In genomic region chr3:14274537-14274936, GRCh38 we compare ENCODE assay signal across 31 cellular contexts.
A peak's percentile ranks its signal among the peaks of the same experiment; 100 is the strongest.
DNase-seq lines count a peak whose midpoint lies in the region; ATAC-seq and TF ChIP-seq lines count a peak whose summit lies in the region.
"Had no signal": no experiment of that assay in that cellular context is flagged by ENCODE, and none has a peak within 500 bp of the region (broad histone marks: within the 10 kb centered on the region; RNA-seq: fewer than 3 reads in every experiment).

No MANE protein-coding gene starts in this region.

- H3K9me3 Mint-ChIP-seq in endodermal cell: peaks cover under 1% of the 10 kb centered on the region
- H3K9me3 Mint-ChIP-seq: activated naive CD8-positive, alpha-beta T cell treated with anti-CD3 and anti-CD28 coated beads for 36 hours; activated T-cell treated with anti-CD3 and anti-CD28 coated beads, Interleukin-2, amount 50 U/mL, for 24 hours; CD4-positive, alpha-beta T cell; immature natural killer cell; neural crest cell; stimulated activated naive CD8-positive, alpha-beta T cell treated with anti-CD3 and anti-CD28 coated beads, Interleukin-15, Interleukin-2, amounts not matched to agents 100 ng/mL and 50 ng/mL, for 24 hours had no signal

- H3K4me1 ChIP-seq in endodermal cell (ENCODE audit: control insufficient read depth, insufficient read depth, low read length) (peaks cover 7% of the 10 kb centered on the region), osteoblast (ENCODE audit: insufficient read depth, low read length) (peaks cover 4% of the 10 kb centered on the region), tibial artery (no peaks in the 10 kb centered on the region)
- H3K4me1 ChIP-seq: breast epithelium, vagina had no signal

- WGBS in endodermal cell (ENCODE audit: insufficient coverage in 1 of 2, insufficient read length in 1 of 2), 2 experiments: 88 to 92% methylated on average over 4 to 6 of the region's 6 CpGs

- peaks cover 31% of the 10 kb centered on the region for H3K4me1 Mint-ChIP-seq in endodermal cell
- H3K4me1 Mint-ChIP-seq: activated naive CD8-positive, alpha-beta T cell treated with anti-CD3 and anti-CD28 coated beads for 36 hours; immature natural killer cell had no signal

- H3K9me3 ChIP-seq in endodermal cell (ENCODE audit: control insufficient read depth, low read length) (no peaks in the 10 kb centered on the region), osteoblast (ENCODE audit: low read depth, low read length) (no peaks in the 10 kb centered on the region), tibial artery (no peaks in the 10 kb centered on the region)
- H3K9me3 ChIP-seq: A549, breast epithelium, thoracic aorta, vagina had no signal

- H3K27me3 Mint-ChIP-seq in endodermal cell (ENCODE audit: insufficient read depth): peaks cover 6% of the 10 kb centered on the region
- H3K27me3 Mint-ChIP-seq: activated T-cell treated with anti-CD3 and anti-CD28 coated beads, Interleukin-2, amount 50 U/mL, for 24 hours; CD4-positive, alpha-beta T cell; stimulated activated naive CD8-positive, alpha-beta T cell treated with anti-CD3 and anti-CD28 coated beads, Interleukin-15, Interleukin-2, amounts not matched to agents 100 ng/mL and 50 ng/mL, for 24 hours had no signal

- H3K27me3 ChIP-seq in endodermal cell (ENCODE audit: control insufficient read depth, insufficient read depth, low read length, poor library complexity, severe bottlenecking): no peaks in the 10 kb centered on the region
- H3K27me3 ChIP-seq in osteoblast (ENCODE audit: insufficient read depth, low read length): peaks cover 15% of the 10 kb centered on the region
- H3K27me3 ChIP-seq in tibial artery: peaks cover 0 to 34% of the 10 kb centered on the region in 2 donors
- H3K27me3 ChIP-seq: vagina had no signal

- H2AFZ ChIP-seq in osteoblast (ENCODE audit: low read length): no peak overlapping the region

- no peak for ATAC-seq in GM21367 (IDR thresholded peaks at IDR 0.05; ENCODE audit: unreplicated experiment)
- ATAC-seq: left lobe of liver, right cardiac atrium had no signal

- no peak overlapping the region for H3K4me2 ChIP-seq in osteoblast (ENCODE audit: insufficient read depth, low read length)
- H3K4me2 ChIP-seq: A549 had no signal

- H3K36me3 ChIP-seq in endodermal cell (ENCODE audit: control insufficient read depth, insufficient read depth, low read length) (no peaks in the 10 kb centered on the region), osteoblast (ENCODE audit: insufficient read depth, low read length) (no peaks in the 10 kb centered on the region), tibial artery (no peaks in the 10 kb centered on the region)
- H3K36me3 ChIP-seq: breast epithelium, thoracic aorta, vagina had no signal

- no peak for TF ChIP-seq CTCF in endodermal cell (conservative IDR thresholded peaks at IDR 0.05)
- TF ChIP-seq CTCF in osteoblast (IDR thresholded peaks at IDR 0.05; ENCODE audit: extremely low read depth, low read depth, low read length): no peak
- no peak for TF ChIP-seq CTCF in tibial artery (IDR thresholded peaks at IDR 0.05)

- H3K27ac Mint-ChIP-seq in endodermal cell: peak overlapping the region; percentile 50
- H3K27ac Mint-ChIP-seq: activated naive CD8-positive, alpha-beta T cell treated with anti-CD3 and anti-CD28 coated beads for 36 hours; activated T-cell treated with anti-CD3 and anti-CD28 coated beads, Interleukin-2, amount 50 U/mL, for 24 hours; CD4-positive, alpha-beta T cell; immature natural killer cell; stimulated activated naive CD8-positive, alpha-beta T cell treated with anti-CD3 and anti-CD28 coated beads, Interleukin-15, Interleukin-2, amounts not matched to agents 100 ng/mL and 50 ng/mL, for 24 hours had no signal

- H3K4me3 ChIP-seq in endodermal cell (ENCODE audit: low read length): no peak overlapping the region
- H3K4me3 ChIP-seq in osteoblast (ENCODE audit: insufficient read depth, low read length): no peak overlapping the region
- no peak overlapping the region for H3K4me3 ChIP-seq in tibial artery
- H3K4me3 ChIP-seq: A549, breast epithelium, SK-N-MC, thoracic aorta, vagina had no signal

- H3K79me2 ChIP-seq in osteoblast (ENCODE audit: insufficient read depth, low read length): no peaks in the 10 kb centered on the region

- H3K36me3 Mint-ChIP-seq in endodermal cell (ENCODE audit: low read depth): no peaks in the 10 kb centered on the region
- H3K36me3 Mint-ChIP-seq: activated naive CD8-positive, alpha-beta T cell treated with anti-CD3 and anti-CD28 coated beads for 36 hours; immature natural killer cell had no signal

- no peak overlapping the region for H3K9ac ChIP-seq in endodermal cell (ENCODE audit: extremely low read depth, low read length, poor library complexity, severe bottlenecking)

- H3K27ac ChIP-seq in endodermal cell (ENCODE audit: low read depth, low read length) (no peak overlapping the region), osteoblast (ENCODE audit: low read depth, low read length) (no peak overlapping the region), tibial artery (no peak overlapping the region)
- H3K27ac ChIP-seq: A549, breast epithelium, epithelial cell of prostate, SK-N-MC, thoracic aorta, vagina had no signal

- intact Hi-C loops in tibial artery (cut with DNase I; ENCODE audit: low total_unique reads): no loop called here

- no peak overlapping the region for H3K4me3 Mint-ChIP-seq in endodermal cell
- H3K4me3 Mint-ChIP-seq: activated naive CD8-positive, alpha-beta T cell treated with anti-CD3 and anti-CD28 coated beads for 36 hours; activated T-cell treated with anti-CD3 and anti-CD28 coated beads, Interleukin-2, amount 50 U/mL, for 24 hours; CD4-positive, alpha-beta T cell; immature natural killer cell; neural crest cell; stimulated activated naive CD8-positive, alpha-beta T cell treated with anti-CD3 and anti-CD28 coated beads, Interleukin-15, Interleukin-2, amounts not matched to agents 100 ng/mL and 50 ng/mL, for 24 hours had no signal

- DNase-seq in NCI-H2227 (lab: John Stamatoyannopoulos, UW; ENCODE audit: unreplicated experiment) (peak; percentile 2), NCI-H2227 treated with DMSO at 0.1 percent for 48 hours (lab: John Stamatoyannopoulos, UW) (no peak), NAMALWA (ENCODE audit: low spot score) (peak; percentile 46), endodermal cell (peak; percentile 72), osteoblast (ENCODE audit: insufficient read length, low spot score, missing footprints) (peak; percentile 14), tibial artery (no peak)
- no peak for DNase-seq in stimulated activated CD4-positive, alpha-beta T cell treated with anti-CD3 and anti-CD28 coated beads, Interleukin-2, amount 100 ng/mL, for 24 hours
- DNase-seq: activated effector memory CD4-positive, alpha-beta T cell treated with anti-CD3 and anti-CD28 coated beads, Interleukin-2, amount 50 U/mL, for 16 hours; activated naive CD8-positive, alpha-beta T cell treated with anti-CD3 and anti-CD28 coated beads for 36 hours; activated T-cell treated with anti-CD3 and anti-CD28 coated beads, Interleukin-2, amount 50 U/mL, for 24 hours; anterior cingulate cortex; CD4-positive, alpha-beta T cell; HCEC 1CT; hypothalamus; immature natural killer cell; KBM-7; NCI-H1417 treated with DMSO at 0.1 percent for 48 hours; NCI-H774; posterior cingulate gyrus; right cardiac atrium; stimulated activated CD8-positive, alpha-beta memory T cell treated with anti-CD3 and anti-CD28 coated beads, Interleukin-4, amount 100 ng/mL, for 48 hours had no signal

- no peaks in the 10 kb centered on the region for H4K20me1 ChIP-seq in osteoblast (ENCODE audit: insufficient read depth, low read length)

Comparison
In these comparisons a context has a peak if more than half of its experiments do, and no peak if none do; other contexts are left out.
1. DNase-seq: peak in NCI-H2227 (single experiment), NAMALWA (single experiment), endodermal cell (single experiment) and osteoblast (single experiment); none in NCI-H2227 treated with DMSO at 0.1 percent for 48 hours (single experiment), tibial artery (0 of 2) and stimulated activated CD4-positive, alpha-beta T cell treated with anti-CD3 and anti-CD28 coated beads, Interleukin-2, amount 100 ng/mL, for 24 hours (0 of 2).